1 cellular context compared by ENCODE assay signal in the genomic region with DNA sequence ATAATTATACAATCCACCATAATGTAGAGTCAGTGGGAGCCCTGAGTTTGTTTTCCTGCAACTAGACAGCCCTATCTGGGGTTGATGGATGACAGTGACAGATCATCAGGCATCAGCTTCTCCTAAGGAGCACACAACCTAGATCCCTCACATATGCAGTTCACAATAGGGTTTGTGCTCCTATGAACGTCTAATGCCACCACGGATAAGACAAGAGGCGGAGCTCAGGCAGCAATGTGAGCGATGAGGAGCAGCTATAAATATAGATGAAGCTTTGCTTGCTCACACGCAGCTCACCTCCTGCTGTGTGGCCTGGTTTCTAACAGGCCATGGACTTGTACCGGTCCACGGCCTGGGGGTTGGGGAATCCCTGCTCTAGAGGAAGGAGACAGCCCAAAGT.
TF ChIP-seq lines count a peak whose summit lies in the region.

No MANE protein-coding gene starts in this region.

TF ChIP-seq in IMR-90, 13 proteins besides CTCF, POLR2A, EP300 and RAD21:
- TF ChIP-seq, protein P1, sequence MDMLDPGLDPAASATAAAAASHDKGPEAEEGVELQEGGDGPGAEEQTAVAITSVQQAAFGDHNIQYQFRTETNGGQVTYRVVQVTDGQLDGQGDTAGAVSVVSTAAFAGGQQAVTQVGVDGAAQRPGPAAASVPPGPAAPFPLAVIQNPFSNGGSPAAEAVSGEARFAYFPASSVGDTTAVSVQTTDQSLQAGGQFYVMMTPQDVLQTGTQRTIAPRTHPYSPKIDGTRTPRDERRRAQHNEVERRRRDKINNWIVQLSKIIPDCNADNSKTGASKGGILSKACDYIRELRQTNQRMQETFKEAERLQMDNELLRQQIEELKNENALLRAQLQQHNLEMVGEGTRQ (IDR thresholded peaks at IDR 0.05; ENCODE audit: low read depth, low read length): no peak
